23 cellular contexts compared by ENCODE assay signal in genomic region chr6:89528865-89529264, GRCh38.
"Had no signal": no experiment of that assay in that cellular context is flagged by ENCODE, and none has a peak within 500 bp of the region (broad histone marks: within the 10 kb centered on the region; RNA-seq: fewer than 3 reads in every experiment).

No MANE protein-coding gene starts in this region.

- H3K9me3 ChIP-seq: SK-N-SH had no signal

- H3K9ac ChIP-seq: KMS-11, SK-N-SH had no signal

- H3K4me3 ChIP-seq: K562 had no signal

- H3K27ac ChIP-seq: KMS-11, RWPE1 had no signal

- DNase-seq: IMR-90, Kasumi-1, MM.1S, NCI-H1048, NCI-H1105, NCI-H1417, NCI-H1436 treated with DMSO at 0.1 percent for 48 hours, NCI-H1694, NCI-H187 treated with DMSO at 0.1 percent for 48 hours, NCI-H2029 treated with DMSO at 0.1 percent for 48 hours, NCI-H2171 treated with DMSO at 0.1 percent for 48 hours, NCI-H345, NCI-H446 treated with DMSO at 0.1 percent for 48 hours, NCI-H510A treated with DMSO at 0.1 percent for 48 hours, NCI-H526, PC-3, SHP77, SK-N-SH, SW 1271, T-cell had no signal

- H3K4me2 ChIP-seq: KMS-11, SK-N-SH had no signal
